Comparison of ENCODE assay signal across 29 cellular contexts in the genomic region with DNA sequence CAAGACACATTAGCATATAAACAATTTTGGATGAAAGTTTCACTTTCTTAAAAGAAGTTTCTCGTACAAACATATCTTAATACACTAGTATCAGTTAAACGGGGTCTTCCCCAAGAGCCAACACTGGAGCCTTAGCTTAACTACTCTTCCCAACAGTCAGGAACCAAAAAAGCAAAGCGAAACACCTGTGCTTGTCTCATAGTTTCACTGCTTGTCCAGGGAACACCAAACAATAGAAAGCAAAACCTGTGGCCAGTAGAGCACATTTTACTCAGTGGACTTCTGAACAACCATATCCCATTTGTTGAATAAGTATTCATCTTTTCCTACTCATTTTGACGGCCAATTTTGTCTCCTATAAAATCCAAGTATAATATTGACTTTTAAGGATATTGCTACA.
"Had no signal": no experiment of that assay in that cellular context is flagged by ENCODE, and none has a peak within 500 bp of the region (broad histone marks: within the 10 kb centered on the region; RNA-seq: fewer than 3 reads in every experiment).

No MANE protein-coding gene starts in this region.

- H3K27ac ChIP-seq: esophagus muscularis mucosa, foreskin keratinocyte, gastrocnemius medialis, heart left ventricle, WERI-Rb-1 had no signal

- H3K9me3 ChIP-seq: gastrocnemius medialis had no signal

- H3K4me3 ChIP-seq: esophagus muscularis mucosa, gastrocnemius medialis, heart left ventricle had no signal

- H3K36me3 ChIP-seq: esophagus muscularis mucosa, gastrocnemius medialis, heart left ventricle, WERI-Rb-1 had no signal

- ATAC-seq: activated CD4-positive, CD25-positive, alpha-beta regulatory T cell treated with anti-CD3 and anti-CD28 coated beads, Interleukin-2, amount 50 U/mL, for 24 hours; activated CD8-positive, alpha-beta T cell treated with anti-CD3 and anti-CD28 coated beads for 36 hours; activated T-cell treated with anti-CD3 and anti-CD28 coated beads, Interleukin-2, amount 50 U/mL, for 4 hours; activated T-helper 17 cell treated with anti-CD3 and anti-CD28 coated beads, Interleukin-2, amount 50 U/mL, for 72 hours; effector memory CD8-positive, alpha-beta T cell; foreskin keratinocyte; gastrocnemius medialis; heart left ventricle; T-helper 17 cell had no signal

- H3K27me3 ChIP-seq: esophagus muscularis mucosa, foreskin keratinocyte, gastrocnemius medialis, heart left ventricle had no signal

- H3K4me1 ChIP-seq: esophagus muscularis mucosa, foreskin keratinocyte, gastrocnemius medialis, heart left ventricle had no signal

- DNase-seq: activated B cell treated with CpG ODN at 0.5 μM for 24 hours; activated CD4-positive, alpha-beta T cell treated with anti-CD3 and anti-CD28 coated beads for 48 hours; activated CD4-positive, alpha-beta T cell treated with anti-CD3 and anti-CD28 coated beads, Interleukin-2, amount 50 U/mL, for 1 hour; activated CD4-positive, alpha-beta T cell treated with anti-CD3 and anti-CD28 coated beads, Interleukin-2, amount 50 U/mL, for 48 hours; activated CD8-positive, alpha-beta memory T cell treated with anti-CD3 and anti-CD28 coated beads for 24 hours; activated CD8-positive, alpha-beta T cell treated with anti-CD3 and anti-CD28 coated beads for 36 hours; activated effector memory CD4-positive, alpha-beta T cell treated with Interleukin-2 at 50 U/mL for 16 hours; activated gamma-delta T cell treated with Interleukin-2 at 50 U/mL for 16 hours; activated naive CD4-positive, alpha-beta T cell treated with anti-CD3 and anti-CD28 coated beads, Interleukin-2, amount 50 U/mL, for 16 hours; activated naive CD4-positive, alpha-beta T cell treated with Interleukin-2 at 50 U/mL for 16 hours; activated T-cell treated with anti-CD3 and anti-CD28 coated beads, Interleukin-2, amount 50 U/mL, for 4 hours; amniotic stem cell; anterior cingulate cortex; caudate nucleus; cortex of kidney; dermis blood vessel endothelial cell; effector CD4-positive, alpha-beta T cell; effector memory CD8-positive, alpha-beta T cell; erythroblast; foreskin keratinocyte; gastrocnemius medialis; glutamatergic neuron; heart left ventricle; T-helper 17 cell; T1000; WERI-Rb-1 had no signal
